ENCODE assay signal across 8 cellular contexts in genomic region chr17:74212913-74213791, GRCh38. TPM values are rescaled to one million over a fixed set of nuclear protein-coding genes. Genes with fewer than 3 reads are reported as not detected.
DNase-seq lines count a peak whose midpoint lies in the region; ATAC-seq and TF ChIP-seq lines count a peak whose summit lies in the region.

Gene TTYH2, plus strand, starts transcription at chr17:74213571. Its CDS starts 17 bp downstream, at chr17:74213588.

- peaks cover 24% of the 10 kb centered on the region for H3K36me3 Mint-ChIP-seq in T-helper 1 cell treated with Interleukin-12 subunit alpha and Interleukin-12 subunit beta and Interleukin-4 antibody, amounts not matched to agents 30 μg/mL and 1 μg/mL, for 36 hours (ENCODE audit: low read depth)

- H3K27me3 ChIP-seq in psoas muscle (ENCODE audit: insufficient read depth in 3 of 3, low read length in 2 of 3) (no peaks in the 10 kb centered on the region), vagina (no peaks in the 10 kb centered on the region)

- WGBS in psoas muscle, 3 donors = 0 to 1% (median 0%) methylated on average over 37 to 62 of the region's 62 CpGs

- TF ChIP-seq POLR2A in vagina (IDR thresholded peaks at IDR 0.05) = no peak

- H3K4me1 ChIP-seq in psoas muscle = peaks cover 44% of the 10 kb centered on the region
- H3K4me1 ChIP-seq in vagina = peaks cover 50% of the 10 kb centered on the region

- peak within 1 kb of the TSS; percentile 60 for H3K4me3 ChIP-seq in psoas muscle
- H3K4me3 ChIP-seq in vagina = peak within 1 kb of the TSS; percentile 49 to 52

- DNase-seq in NCI-H1436 (lab: John Stamatoyannopoulos, UW) (peak; percentile 85), amniotic stem cell (lab: John Stamatoyannopoulos, UW) (peak; percentile 68), left ventricle myocardium superior (peak; percentile 94), psoas muscle (peak; percentile 92 to 94), vagina (ENCODE audit: extremely low spot score in 2 of 2) (no peak)

- no peaks in the 10 kb centered on the region for H3K9me3 Mint-ChIP-seq in T-helper 1 cell treated with Interleukin-12 subunit alpha and Interleukin-12 subunit beta and Interleukin-4 antibody, amounts not matched to agents 30 μg/mL and 1 μg/mL, for 36 hours

- no peaks in the 10 kb centered on the region for H3K9me3 ChIP-seq in psoas muscle
- no peaks in the 10 kb centered on the region for H3K9me3 ChIP-seq in vagina

- H3K27ac Mint-ChIP-seq in T-helper 1 cell treated with Interleukin-12 subunit alpha and Interleukin-12 subunit beta and Interleukin-4 antibody, amounts not matched to agents 30 μg/mL and 1 μg/mL, for 36 hours = peak within 1 kb of the TSS; percentile 79

- H3K36me3 ChIP-seq in psoas muscle (ENCODE audit: insufficient read depth in 1 of 2, low read depth in 1 of 2) (peaks cover 2 to 25% of the 10 kb centered on the region in 2 donors), vagina (peaks cover 0 to 22% of the 10 kb centered on the region in 2 donors)

- peaks cover 34% of the 10 kb centered on the region for H3K4me1 Mint-ChIP-seq in T-helper 1 cell treated with Interleukin-12 subunit alpha and Interleukin-12 subunit beta and Interleukin-4 antibody, amounts not matched to agents 30 μg/mL and 1 μg/mL, for 36 hours (ENCODE audit: low read depth)

- peak within 1 kb of the TSS; percentile 90 for H3K4me3 Mint-ChIP-seq in T-helper 1 cell treated with Interleukin-12 subunit alpha and Interleukin-12 subunit beta and Interleukin-4 antibody, amounts not matched to agents 30 μg/mL and 1 μg/mL, for 36 hours

- H3K27ac ChIP-seq in psoas muscle = peak within 1 kb of the TSS; percentile 96
- peak within 1 kb of the TSS; percentile 86 for H3K27ac ChIP-seq in vagina

- H3K27me3 Mint-ChIP-seq in T-helper 1 cell treated with Interleukin-12 subunit alpha and Interleukin-12 subunit beta and Interleukin-4 antibody, amounts not matched to agents 30 μg/mL and 1 μg/mL, for 36 hours (ENCODE audit: low read depth) = no peaks in the 10 kb centered on the region

- TF ChIP-seq CTCF in GM12872 (IDR thresholded peaks at IDR 0.05; ENCODE audit: insufficient read depth, low read depth, low read length) = peak; percentile 36; the same call in 2 of the 3 replicates
- TF ChIP-seq CTCF in psoas muscle (IDR thresholded peaks at IDR 0.05) = peak; percentile 33
- peak in 2 of 3 experiments; percentile 21 to 25 for TF ChIP-seq CTCF in vagina (IDR thresholded peaks at IDR 0.05)

- ATAC-seq in HG02642 (IDR thresholded peaks at IDR 0.05; ENCODE audit: poor library complexity, unreplicated experiment) (peak; percentile 65), left ventricle myocardium superior (peak; percentile 83), psoas muscle (peak; percentile 74 to 78 (median 75))

- intact Hi-C loops in left ventricle myocardium superior (cut with micrococcal nuclease) = loop anchor here (5.0 kb wide), 1 partner anchor 89 kb away; no protein-coding TSS in a partner anchor
- intact Hi-C loops in psoas muscle (cut with DNase I) = loop anchor here (2.0 to 10.0 kb wide), 5 partner anchors 84 to 242 kb away; partner anchors contain the start of genes BTBD17 (in 2 of the 2), GPR142 (in 1 of the 2) and GPRC5C (in 1 of the 2)
- intact Hi-C loops in vagina (cut with DNase I) = loop anchor here (5.0 to 10.0 kb wide), 3 partner anchors 74 to 242 kb away; partner anchors contain the start of gene BTBD17

RNA-seq across cellular contexts. Expression of gene TTYH2, which starts in this region (rescaled TPM):
- total RNA-seq in left ventricle myocardium superior = 42.6 TPM
- 10 to 100 TPM in 1 of 4 donors, 1 to 10 TPM in 3; 5.1 to 16.4 (median 7.7) TPM for total RNA-seq in psoas muscle
- 1 to 10 TPM in 2 of 3 donors, under 1 TPM in 1; 0.89 to 5.1 (median 2.9) TPM for polyA plus RNA-seq in psoas muscle
- total RNA-seq in vagina = 3.4 TPM

Comparison
In these comparisons a context has a peak if more than half of its experiments do, and no peak if none do; other contexts are left out.
1. DNase-seq: peak in NCI-H1436 (single experiment), amniotic stem cell (single experiment), left ventricle myocardium superior (single experiment) and psoas muscle (2 of 2); none in vagina (0 of 2).
2. Peak in every context shown above with its lines, with median percentiles within 50 percentile points of each other: CTCF ChIP-seq and ATAC-seq.